16 cellular contexts compared by ENCODE assay signal in genomic region chr15:75182187-75183131, GRCh38. TPM values are rescaled to one million over a fixed set of nuclear protein-coding genes. Genes with fewer than 3 reads are reported as not detected.
DNase-seq lines count a peak whose midpoint lies in the region; ATAC-seq, FAIRE-seq and TF ChIP-seq lines count a peak whose summit lies in the region.
"Had no signal": no experiment of that assay in that cellular context is flagged by ENCODE, and none has a peak within 500 bp of the region (broad histone marks: within the 10 kb centered on the region; RNA-seq: fewer than 3 reads in every experiment).

No MANE protein-coding gene starts in this region.

- H3K4me1 Mint-ChIP-seq in activated naive CD8-positive, alpha-beta T cell treated with anti-CD3 and anti-CD28 coated beads, Interleukin-2, amount 10 ng/mL, durations not matched to agents 7 days and 5 days = peaks cover 26% of the 10 kb centered on the region
- peaks cover 12% of the 10 kb centered on the region for H3K4me1 Mint-ChIP-seq in activated naive CD8-positive, alpha-beta T cell treated with anti-CD3 and anti-CD28 coated beads, Interleukin-2, amount 50 U/mL, for 24 hours
- no peaks in the 10 kb centered on the region for H3K4me1 Mint-ChIP-seq in stimulated activated effector memory CD8-positive, alpha-beta T cell treated with anti-CD3 and anti-CD28 coated beads, Interleukin-12 subunit alpha, Interleukin-12 subunit beta, amount 100 ng/mL, for 72 hours

- no peaks in the 10 kb centered on the region for H3K36me3 ChIP-seq in kidney (ENCODE audit: control insufficient read depth in 1 of 2, insufficient read depth in 2 of 2, low read length in 2 of 2)
- H3K36me3 ChIP-seq: esophagus squamous epithelium, vagina had no signal

- H3K9ac ChIP-seq in kidney (ENCODE audit: low read length in 2 of 2) = no peak overlapping the region

- ATAC-seq in activated naive CD8-positive, alpha-beta T cell treated with anti-CD3 and anti-CD28 coated beads, Interleukin-2, amount 10 ng/mL, durations not matched to agents 7 days and 5 days (ENCODE audit: low read depth) = peak; percentile 45
- ATAC-seq in activated naive CD8-positive, alpha-beta T cell treated with anti-CD3 and anti-CD28 coated beads, Interleukin-2, amount 50 U/mL, for 24 hours = no peak
- peak; percentile 48 for ATAC-seq in stimulated activated effector memory CD8-positive, alpha-beta T cell treated with anti-CD3 and anti-CD28 coated beads, Interleukin-12 subunit alpha, Interleukin-12 subunit beta, amount 100 ng/mL, for 72 hours
- ATAC-seq in HG02970 (IDR thresholded peaks at IDR 0.05; ENCODE audit: low FRiP score, unreplicated experiment) = no peak
- ATAC-seq: activated CD4-positive, alpha-beta T cell treated with anti-CD3 and anti-CD28 coated beads for 36 hours had no signal

- intact Hi-C loops in kidney (cut with DNase I) = no loop called here

- no peak overlapping the region for H3K4me3 ChIP-seq in kidney (ENCODE audit: low read length in 2 of 2)
- H3K4me3 ChIP-seq: esophagus squamous epithelium, vagina had no signal

- no peak overlapping the region for H3K27ac ChIP-seq in kidney (ENCODE audit: low read depth in 2 of 2, low read length in 2 of 2)
- H3K27ac ChIP-seq: vagina had no signal

- H3K9me3 ChIP-seq in kidney (ENCODE audit: control insufficient read depth in 1 of 2, low read length in 2 of 2) = no peaks in the 10 kb centered on the region
- H3K9me3 ChIP-seq: esophagus squamous epithelium, vagina had no signal

- no peak for DNase-seq in activated naive CD8-positive, alpha-beta T cell treated with anti-CD3 and anti-CD28 coated beads, Interleukin-2, amount 10 ng/mL, durations not matched to agents 7 days and 5 days
- DNase-seq in activated naive CD8-positive, alpha-beta T cell treated with anti-CD3 and anti-CD28 coated beads, Interleukin-2, amount 50 U/mL, for 24 hours = no peak
- peak; percentile 65 for DNase-seq in SK-MEL-5 (ENCODE audit: low read depth, low spot score)
- DNase-seq in kidney = peak; percentile 70
- DNase-seq in stimulated activated effector memory CD8-positive, alpha-beta T cell treated with anti-CD3 and anti-CD28 coated beads, Interleukin-12 subunit alpha, Interleukin-12 subunit beta, amount 100 ng/mL, for 72 hours (ENCODE audit: low spot score in 2 of 2) = no peak
- DNase-seq in NCI-H2107 treated with DMSO at 0.1 percent for 48 hours (lab: John Stamatoyannopoulos, UW; ENCODE audit: unreplicated experiment) = no peak
- DNase-seq in NCI-H146 treated with DMSO at 0.1 percent for 48 hours (lab: John Stamatoyannopoulos, UW; ENCODE audit: unreplicated experiment) = no peak
- DNase-seq: activated CD4-positive, alpha-beta T cell treated with anti-CD3 and anti-CD28 coated beads for 36 hours; activated naive CD4-positive, alpha-beta T cell; DMS79; esophagus squamous epithelium; NCI-H1105; NCI-H774; stimulated activated CD8-positive, alpha-beta memory T cell treated with anti-CD3 and anti-CD28 coated beads, Interleukin-4, amount 100 ng/mL, for 48 hours had no signal

- no peak overlapping the region for H3K4me3 Mint-ChIP-seq in activated naive CD8-positive, alpha-beta T cell treated with anti-CD3 and anti-CD28 coated beads, Interleukin-2, amount 10 ng/mL, durations not matched to agents 7 days and 5 days
- no peak overlapping the region for H3K4me3 Mint-ChIP-seq in activated naive CD8-positive, alpha-beta T cell treated with anti-CD3 and anti-CD28 coated beads, Interleukin-2, amount 50 U/mL, for 24 hours
- no peak overlapping the region for H3K4me3 Mint-ChIP-seq in stimulated activated effector memory CD8-positive, alpha-beta T cell treated with anti-CD3 and anti-CD28 coated beads, Interleukin-12 subunit alpha, Interleukin-12 subunit beta, amount 100 ng/mL, for 72 hours
- H3K4me3 Mint-ChIP-seq: activated CD4-positive, alpha-beta T cell treated with anti-CD3 and anti-CD28 coated beads for 36 hours had no signal

- peaks cover 0 to 5% of the 10 kb centered on the region in 2 donors for H3K4me1 ChIP-seq in kidney (ENCODE audit: control insufficient read depth in 1 of 2, insufficient read depth in 1 of 2, low read depth in 1 of 2, low read length in 2 of 2)

- H3K27ac Mint-ChIP-seq in activated naive CD8-positive, alpha-beta T cell treated with anti-CD3 and anti-CD28 coated beads, Interleukin-2, amount 10 ng/mL, durations not matched to agents 7 days and 5 days = no peak overlapping the region
- no peak overlapping the region for H3K27ac Mint-ChIP-seq in activated naive CD8-positive, alpha-beta T cell treated with anti-CD3 and anti-CD28 coated beads, Interleukin-2, amount 50 U/mL, for 24 hours
- H3K27ac Mint-ChIP-seq in stimulated activated effector memory CD8-positive, alpha-beta T cell treated with anti-CD3 and anti-CD28 coated beads, Interleukin-12 subunit alpha, Interleukin-12 subunit beta, amount 100 ng/mL, for 72 hours = no peak overlapping the region
- H3K27ac Mint-ChIP-seq: activated CD4-positive, alpha-beta T cell treated with anti-CD3 and anti-CD28 coated beads for 36 hours had no signal

- TF ChIP-seq CTCF in kidney (IDR thresholded peaks at IDR 0.05; ENCODE audit: borderline replicate concordance, extremely low read depth, insufficient read depth) = no peak

- in situ Hi-C loops in SK-MEL-5 (cut with HindIII; ENCODE audit: low pct_unique_long_range_greater_than_20kb, low sequenced_read_pairs) = no loop called here

- FAIRE-seq in kidney (lab: Jason Lieb, UNC) = no peak

- no peaks in the 10 kb centered on the region for H3K9me3 Mint-ChIP-seq in activated naive CD8-positive, alpha-beta T cell treated with anti-CD3 and anti-CD28 coated beads, Interleukin-2, amount 10 ng/mL, durations not matched to agents 7 days and 5 days
- no peaks in the 10 kb centered on the region for H3K9me3 Mint-ChIP-seq in activated naive CD8-positive, alpha-beta T cell treated with anti-CD3 and anti-CD28 coated beads, Interleukin-2, amount 50 U/mL, for 24 hours
- H3K9me3 Mint-ChIP-seq in stimulated activated effector memory CD8-positive, alpha-beta T cell treated with anti-CD3 and anti-CD28 coated beads, Interleukin-12 subunit alpha, Interleukin-12 subunit beta, amount 100 ng/mL, for 72 hours = no peaks in the 10 kb centered on the region

- H3K36me3 Mint-ChIP-seq in activated naive CD8-positive, alpha-beta T cell treated with anti-CD3 and anti-CD28 coated beads, Interleukin-2, amount 10 ng/mL, durations not matched to agents 7 days and 5 days = no peaks in the 10 kb centered on the region
- H3K36me3 Mint-ChIP-seq in activated naive CD8-positive, alpha-beta T cell treated with anti-CD3 and anti-CD28 coated beads, Interleukin-2, amount 50 U/mL, for 24 hours (ENCODE audit: low read depth) = no peaks in the 10 kb centered on the region
- H3K36me3 Mint-ChIP-seq in stimulated activated effector memory CD8-positive, alpha-beta T cell treated with anti-CD3 and anti-CD28 coated beads, Interleukin-12 subunit alpha, Interleukin-12 subunit beta, amount 100 ng/mL, for 72 hours = no peaks in the 10 kb centered on the region

- peaks cover 45% of the 10 kb centered on the region for H3K27me3 Mint-ChIP-seq in activated naive CD8-positive, alpha-beta T cell treated with anti-CD3 and anti-CD28 coated beads, Interleukin-2, amount 10 ng/mL, durations not matched to agents 7 days and 5 days
- peaks cover 45% of the 10 kb centered on the region for H3K27me3 Mint-ChIP-seq in activated naive CD8-positive, alpha-beta T cell treated with anti-CD3 and anti-CD28 coated beads, Interleukin-2, amount 50 U/mL, for 24 hours

- POLR2A ChIA-PET in activated naive CD8-positive, alpha-beta T cell treated with anti-CD3 and anti-CD28 coated beads, Interleukin-2, amount 10 ng/mL, durations not matched to agents 7 days and 5 days (lab: Charles Lee) = interaction anchor here (0.6 to 2.6 kb wide), 3 partner anchors 8 to 160 kb away, joined by 3 to 9 read pairs (median 9); partner anchors contain the start of gene C15orf39

RNA-seq across cellular contexts. Expression of gene C15orf39, which starts 19.2 kb away (rescaled TPM):
- total RNA-seq in activated naive CD8-positive, alpha-beta T cell treated with anti-CD3 and anti-CD28 coated beads, Interleukin-2, amount 10 ng/mL, durations not matched to agents 7 days and 5 days = 10 to 100 TPM; 45.6 to 45.9 TPM
- 10.1 and 12.6 TPM in 2 replicates for total RNA-seq in SK-MEL-5 (2014; rRNA removed; shearing (Covaris generic))
- 27.2 and 47.2 TPM in 2 replicates for polyA plus RNA-seq in SK-MEL-5 (2015; cell fraction: cytosol; rRNA removed)
- 7.8 and 9.2 TPM in 2 replicates for polyA plus RNA-seq in SK-MEL-5 (2015; cell fraction: nucleus; rRNA removed)
- 32.7 TPM for total RNA-seq in kidney
- polyA plus RNA-seq in kidney (ENCODE audit: insufficient read depth, low read depth, low replicate concordance) = 5.7 TPM

Comparison
In these comparisons a context has a peak if more than half of its experiments do, and no peak if none do; other contexts are left out.
1. ATAC-seq: peak in activated naive CD8-positive, alpha-beta T cell treated with anti-CD3 and anti-CD28 coated beads, Interleukin-2, amount 10 ng/mL, durations not matched to agents 7 days and 5 days (single experiment) and stimulated activated effector memory CD8-positive, alpha-beta T cell treated with anti-CD3 and anti-CD28 coated beads, Interleukin-12 subunit alpha, Interleukin-12 subunit beta, amount 100 ng/mL, for 72 hours (single experiment); none in activated naive CD8-positive, alpha-beta T cell treated with anti-CD3 and anti-CD28 coated beads, Interleukin-2, amount 50 U/mL, for 24 hours (single experiment) and HG02970 (single experiment).
2. DNase-seq: peak in SK-MEL-5 (single experiment) and kidney (single experiment); none in activated naive CD8-positive, alpha-beta T cell treated with anti-CD3 and anti-CD28 coated beads, Interleukin-2, amount 10 ng/mL, durations not matched to agents 7 days and 5 days (single experiment), activated naive CD8-positive, alpha-beta T cell treated with anti-CD3 and anti-CD28 coated beads, Interleukin-2, amount 50 U/mL, for 24 hours (single experiment), stimulated activated effector memory CD8-positive, alpha-beta T cell treated with anti-CD3 and anti-CD28 coated beads, Interleukin-12 subunit alpha, Interleukin-12 subunit beta, amount 100 ng/mL, for 72 hours (0 of 2), NCI-H2107 treated with DMSO at 0.1 percent for 48 hours (single experiment) and NCI-H146 treated with DMSO at 0.1 percent for 48 hours (single experiment).